10 cellular contexts compared by ENCODE assay signal in the genomic region with DNA sequence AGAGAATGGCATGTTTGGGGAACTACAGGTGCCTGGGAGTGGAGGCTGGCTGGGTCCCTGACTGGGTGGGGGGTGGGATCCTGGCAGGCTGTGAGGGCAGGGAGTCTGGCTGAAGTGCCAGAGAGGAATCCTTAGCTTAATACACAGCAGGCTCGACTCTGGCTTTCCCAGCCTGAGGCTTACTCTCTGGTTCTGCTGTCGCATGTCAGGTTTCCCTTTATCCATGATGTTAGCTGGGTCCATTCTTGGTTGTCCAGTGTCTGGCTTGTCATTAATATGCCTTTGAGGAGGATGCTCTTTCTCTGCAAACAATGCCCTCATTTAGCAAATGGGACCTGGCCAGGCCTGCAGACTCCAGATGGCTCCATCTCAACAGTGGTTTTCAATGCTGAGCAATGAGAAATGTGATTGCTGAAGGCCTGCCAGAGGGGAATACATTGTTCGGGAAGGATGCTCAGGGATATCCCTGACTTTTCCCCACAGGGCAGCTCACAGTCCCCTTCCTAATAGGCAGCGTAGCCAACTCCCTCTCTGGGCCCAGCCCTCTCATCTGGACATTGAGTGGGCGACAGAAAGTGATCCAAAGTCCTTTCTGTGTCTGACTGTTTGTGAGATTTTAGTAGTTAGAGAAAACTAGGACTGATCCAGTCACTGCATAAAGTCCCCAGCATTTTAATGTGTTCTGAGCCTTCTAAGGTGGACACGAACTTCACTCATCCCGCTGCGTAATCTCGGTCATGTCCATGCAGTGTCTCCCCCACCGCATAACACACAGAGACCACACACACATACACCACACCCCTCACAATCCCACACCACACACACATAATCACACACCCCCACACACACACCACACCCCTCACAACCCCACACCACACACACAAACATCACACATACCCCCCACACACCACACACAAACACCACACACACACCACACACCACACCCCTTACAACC.
DNase-seq lines count a peak whose midpoint lies in the region; ATAC-seq and TF ChIP-seq lines count a peak whose summit lies in the region.
"Had no signal": no experiment of that assay in that cellular context is flagged by ENCODE, and none has a peak within 500 bp of the region (broad histone marks: within the 10 kb centered on the region; RNA-seq: fewer than 3 reads in every experiment).

No MANE protein-coding gene starts in this region.

- no peak overlapping the region for H3K4me3 Mint-ChIP-seq in CD8-positive, alpha-beta T cell
- no peak overlapping the region for H3K4me3 Mint-ChIP-seq in naive thymus-derived CD4-positive, alpha-beta T cell
- no peak overlapping the region for H3K4me3 Mint-ChIP-seq in chondrocyte (ENCODE audit: unreplicated experiment)

- POLR2A ChIA-PET in CD8-positive, alpha-beta T cell (lab: Charles Lee) = interaction anchor here (0.6 kb wide), 1 partner anchor 157 kb away, joined by 4 read pairs; no protein-coding TSS in a partner anchor
- POLR2A ChIA-PET in naive thymus-derived CD4-positive, alpha-beta T cell (lab: Charles Lee) = no interaction called here

- CTCF ChIA-PET in CD8-positive, alpha-beta T cell (lab: Charles Lee) = interaction anchor here (0.5 kb wide), 1 partner anchor 668 kb away, joined by 3 read pairs; no protein-coding TSS in a partner anchor
- CTCF ChIA-PET in naive thymus-derived CD4-positive, alpha-beta T cell (lab: Charles Lee) = interaction anchor here (1.0 kb wide), 1 partner anchor 128 kb away, joined by 3 read pairs; no protein-coding TSS in a partner anchor

- peaks cover 11% of the 10 kb centered on the region for H3K4me1 Mint-ChIP-seq in CD8-positive, alpha-beta T cell (ENCODE audit: low read depth)
- peaks cover 0 to 16% (median 7%) of the 10 kb centered on the region in 7 donors for H3K4me1 Mint-ChIP-seq in naive thymus-derived CD4-positive, alpha-beta T cell
- H3K4me1 Mint-ChIP-seq in chondrocyte (ENCODE audit: low read depth) = peaks cover 4% of the 10 kb centered on the region

- H3K4me1 ChIP-seq in CD8-positive, alpha-beta T cell (ENCODE audit: insufficient read depth, low read length) = no peaks in the 10 kb centered on the region
- peaks cover 0 to 5% of the 10 kb centered on the region in 2 donors for H3K4me1 ChIP-seq in naive thymus-derived CD4-positive, alpha-beta T cell (ENCODE audit: control insufficient read depth in 2 of 2, insufficient read depth in 2 of 2, low read length in 2 of 2)
- H3K4me1 ChIP-seq in upper lobe of right lung = no peaks in the 10 kb centered on the region

- H3K4me3 ChIP-seq in CD8-positive, alpha-beta T cell (ENCODE audit: low read depth, low read length) = no peak overlapping the region
- no peak overlapping the region for H3K4me3 ChIP-seq in naive thymus-derived CD4-positive, alpha-beta T cell (ENCODE audit: low read length)
- no peak overlapping the region for H3K4me3 ChIP-seq in upper lobe of right lung

- H3K27ac Mint-ChIP-seq in CD8-positive, alpha-beta T cell = peak overlapping the region; percentile 27
- H3K27ac Mint-ChIP-seq in naive thymus-derived CD4-positive, alpha-beta T cell = peak overlapping the region in 5 of 9 donors; percentile 0 to 85 (median 24)
- no peak overlapping the region for H3K27ac Mint-ChIP-seq in chondrocyte (ENCODE audit: unreplicated experiment)

- H3K9me3 Mint-ChIP-seq in CD8-positive, alpha-beta T cell = no peaks in the 10 kb centered on the region
- peaks cover 0 to 7% (median 0%) of the 10 kb centered on the region in 11 donors for H3K9me3 Mint-ChIP-seq in naive thymus-derived CD4-positive, alpha-beta T cell
- no peaks in the 10 kb centered on the region for H3K9me3 Mint-ChIP-seq in chondrocyte (ENCODE audit: low read depth)

- intact Hi-C loops in CD8-positive, alpha-beta T cell (cut with DNase I, micrococcal nuclease) = no loop called here
- intact Hi-C loops in naive thymus-derived CD4-positive, alpha-beta T cell (cut with micrococcal nuclease) = no loop called here
- intact Hi-C loops in upper lobe of right lung (cut with DNase I) = no loop called here

- H3K27me3 Mint-ChIP-seq in CD8-positive, alpha-beta T cell (ENCODE audit: low read depth) = no peaks in the 10 kb centered on the region
- H3K27me3 Mint-ChIP-seq in naive thymus-derived CD4-positive, alpha-beta T cell = no peaks in the 10 kb centered on the region
- H3K27me3 Mint-ChIP-seq in chondrocyte (ENCODE audit: low read depth) = no peaks in the 10 kb centered on the region

- TF ChIP-seq CTCF in CD8-positive, alpha-beta T cell (IDR thresholded peaks at IDR 0.05) = no peak
- TF ChIP-seq CTCF in chondrocyte (IDR thresholded peaks at IDR 0.05) (no peak), upper lobe of right lung (IDR thresholded peaks at IDR 0.05) (no peak)

- no peak for DNase-seq in CD8-positive, alpha-beta T cell
- DNase-seq in NCI-H1694 (lab: John Stamatoyannopoulos, UW) = peak; percentile 52
- DNase-seq in cerebellar nuclear complex (lab: John Stamatoyannopoulos, UW) = peak; percentile 24 to 82
- no peak for DNase-seq in naive thymus-derived CD4-positive, alpha-beta T cell
- no peak for DNase-seq in chondrocyte (ENCODE audit: low spot score)
- no peak for DNase-seq in upper lobe of right lung
- DNase-seq: brain microvascular endothelial cell, EL had no signal

- no peak overlapping the region for H3K27ac ChIP-seq in CD8-positive, alpha-beta T cell (ENCODE audit: low read depth, low read length)
- H3K27ac ChIP-seq in naive thymus-derived CD4-positive, alpha-beta T cell (ENCODE audit: low read depth, low read length) = no peak overlapping the region
- no peak overlapping the region for H3K27ac ChIP-seq in upper lobe of right lung
- H3K27ac ChIP-seq: brain microvascular endothelial cell had no signal

- no peaks in the 10 kb centered on the region for H3K9me3 ChIP-seq in CD8-positive, alpha-beta T cell (ENCODE audit: low read length)
- H3K9me3 ChIP-seq in naive thymus-derived CD4-positive, alpha-beta T cell (ENCODE audit: control insufficient read depth in 2 of 3, low read length in 3 of 3) = no peaks in the 10 kb centered on the region
- H3K9me3 ChIP-seq in upper lobe of right lung = no peaks in the 10 kb centered on the region

- peaks cover 2% of the 10 kb centered on the region for H3K36me3 ChIP-seq in CD8-positive, alpha-beta T cell (ENCODE audit: insufficient read depth, low read length)
- H3K36me3 ChIP-seq in naive thymus-derived CD4-positive, alpha-beta T cell (ENCODE audit: control insufficient read depth in 2 of 3, insufficient read depth in 3 of 3, low read length in 3 of 3) = no peaks in the 10 kb centered on the region
- H3K36me3 ChIP-seq in upper lobe of right lung = no peaks in the 10 kb centered on the region
- H3K36me3 ChIP-seq: brain microvascular endothelial cell had no signal

- no peak for ATAC-seq in CD8-positive, alpha-beta T cell
- no peak for ATAC-seq in naive thymus-derived CD4-positive, alpha-beta T cell
- no peak for ATAC-seq in HG02970 (IDR thresholded peaks at IDR 0.05; ENCODE audit: low FRiP score, unreplicated experiment)
- ATAC-seq in HG03175 (IDR thresholded peaks at IDR 0.05; ENCODE audit: unreplicated experiment) = no peak
- no peak for ATAC-seq in upper lobe of right lung

- H3K27me3 ChIP-seq in CD8-positive, alpha-beta T cell (ENCODE audit: insufficient read depth, low read length) = no peaks in the 10 kb centered on the region
- no peaks in the 10 kb centered on the region for H3K27me3 ChIP-seq in naive thymus-derived CD4-positive, alpha-beta T cell (ENCODE audit: control insufficient read depth in 2 of 2, insufficient read depth in 2 of 2, low read length in 2 of 2)
- no peaks in the 10 kb centered on the region for H3K27me3 ChIP-seq in upper lobe of right lung
- H3K27me3 ChIP-seq: brain microvascular endothelial cell had no signal

- peaks cover 45% of the 10 kb centered on the region for H3K36me3 Mint-ChIP-seq in CD8-positive, alpha-beta T cell
- peaks cover 0 to 30% (median 8%) of the 10 kb centered on the region in 5 donors for H3K36me3 Mint-ChIP-seq in naive thymus-derived CD4-positive, alpha-beta T cell
- no peaks in the 10 kb centered on the region for H3K36me3 Mint-ChIP-seq in chondrocyte (ENCODE audit: low read depth)

Comparison
In these comparisons a context has a peak if more than half of its experiments do, and no peak if none do; other contexts are left out.
1. DNase-seq: peak in NCI-H1694 (single experiment) and cerebellar nuclear complex (2 of 2); none in CD8-positive, alpha-beta T cell (0 of 7), naive thymus-derived CD4-positive, alpha-beta T cell (0 of 9), chondrocyte (single experiment) and upper lobe of right lung (single experiment).